22 cellular contexts compared by ENCODE assay signal in the genomic region with DNA sequence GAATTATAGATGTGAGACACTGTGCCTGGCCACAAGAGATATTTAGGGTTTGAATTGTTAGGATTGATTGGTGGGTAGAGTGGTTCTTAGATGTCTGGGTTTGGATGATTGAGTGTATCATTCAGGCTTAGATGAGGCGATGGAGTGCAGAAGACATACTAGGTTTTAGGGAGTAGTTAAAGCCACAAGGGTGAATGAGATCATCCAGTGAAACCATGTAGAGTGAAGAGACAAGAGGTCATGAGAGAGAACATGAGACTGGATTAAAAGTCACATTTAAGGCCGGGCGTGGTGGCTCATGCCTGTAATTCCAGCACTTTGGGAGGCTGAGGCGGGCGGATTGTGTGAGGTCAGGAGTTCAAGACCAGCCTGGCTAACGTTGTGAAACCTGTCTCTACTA.
DNase-seq lines count a peak whose midpoint lies in the region; ATAC-seq and TF ChIP-seq lines count a peak whose summit lies in the region.
"Had no signal": no experiment of that assay in that cellular context is flagged by ENCODE, and none has a peak within 500 bp of the region (broad histone marks: within the 10 kb centered on the region; RNA-seq: fewer than 3 reads in every experiment).

No MANE protein-coding gene starts in this region.

- TF ChIP-seq CTCF in GM20000 (IDR thresholded peaks at IDR 0.05; ENCODE audit: extremely low read depth, missing control alignments), result no peak

- no peak for ATAC-seq in SK-N-SH treated with all-trans-retinoic acid at 6 μM for 48 hours
- ATAC-seq: body of pancreas, gastroesophageal sphincter had no signal

- peak; percentile 20 for DNase-seq in EH (ENCODE audit: low read depth)
- DNase-seq in GM20000 (ENCODE audit: low spot score), result peak; percentile 35
- DNase-seq in amniotic epithelial cell (ENCODE audit: low read depth), result peak; percentile 8
- peak; percentile 41 for DNase-seq in iris pigment epithelial cell (ENCODE audit: low read depth)
- DNase-seq in GF-D8 (lab: John Stamatoyannopoulos, UW), result no peak
- no peak for DNase-seq in NCI-H1092 treated with DMSO at 0.1 percent for 48 hours (lab: John Stamatoyannopoulos, UW)
- DNase-seq: activated naive CD4-positive, alpha-beta T cell; activated T-cell treated with anti-CD3 and anti-CD28 coated beads, Interleukin-2, amount 50 U/mL, for 72 hours; body of pancreas; CD4-positive, alpha-beta memory T cell; cerebellar nuclear complex; dermis blood vessel endothelial cell; IMR-90; NCI-H1105; NCI-H187 treated with DMSO at 0.1 percent for 48 hours; NCI-H2171; NCI-H524; SK-N-SH; stimulated activated naive CD4-positive, alpha-beta T cell treated with Interleukin-2 at 50 U/mL for 16 hours; testis had no signal

TF ChIP-seq in SK-N-SH treated with all-trans-retinoic acid at 6 μM for 48 hours, 23 proteins besides CTCF, POLR2A, EP300 and RAD21:
- TF ChIP-seq GLIS3 (CRISPR knock-in tag; IDR thresholded peaks at IDR 0.05), result no peak
- no peak for TF ChIP-seq PPARA (CRISPR knock-in tag; IDR thresholded peaks at IDR 0.05; ENCODE audit: borderline replicate concordance)
- no peak for TF ChIP-seq TOX (CRISPR knock-in tag; IDR thresholded peaks at IDR 0.05; ENCODE audit: borderline replicate concordance)
- TF ChIP-seq ESRRG (CRISPR knock-in tag; IDR thresholded peaks at IDR 0.05), result no peak
- TF ChIP-seq, protein P1, sequence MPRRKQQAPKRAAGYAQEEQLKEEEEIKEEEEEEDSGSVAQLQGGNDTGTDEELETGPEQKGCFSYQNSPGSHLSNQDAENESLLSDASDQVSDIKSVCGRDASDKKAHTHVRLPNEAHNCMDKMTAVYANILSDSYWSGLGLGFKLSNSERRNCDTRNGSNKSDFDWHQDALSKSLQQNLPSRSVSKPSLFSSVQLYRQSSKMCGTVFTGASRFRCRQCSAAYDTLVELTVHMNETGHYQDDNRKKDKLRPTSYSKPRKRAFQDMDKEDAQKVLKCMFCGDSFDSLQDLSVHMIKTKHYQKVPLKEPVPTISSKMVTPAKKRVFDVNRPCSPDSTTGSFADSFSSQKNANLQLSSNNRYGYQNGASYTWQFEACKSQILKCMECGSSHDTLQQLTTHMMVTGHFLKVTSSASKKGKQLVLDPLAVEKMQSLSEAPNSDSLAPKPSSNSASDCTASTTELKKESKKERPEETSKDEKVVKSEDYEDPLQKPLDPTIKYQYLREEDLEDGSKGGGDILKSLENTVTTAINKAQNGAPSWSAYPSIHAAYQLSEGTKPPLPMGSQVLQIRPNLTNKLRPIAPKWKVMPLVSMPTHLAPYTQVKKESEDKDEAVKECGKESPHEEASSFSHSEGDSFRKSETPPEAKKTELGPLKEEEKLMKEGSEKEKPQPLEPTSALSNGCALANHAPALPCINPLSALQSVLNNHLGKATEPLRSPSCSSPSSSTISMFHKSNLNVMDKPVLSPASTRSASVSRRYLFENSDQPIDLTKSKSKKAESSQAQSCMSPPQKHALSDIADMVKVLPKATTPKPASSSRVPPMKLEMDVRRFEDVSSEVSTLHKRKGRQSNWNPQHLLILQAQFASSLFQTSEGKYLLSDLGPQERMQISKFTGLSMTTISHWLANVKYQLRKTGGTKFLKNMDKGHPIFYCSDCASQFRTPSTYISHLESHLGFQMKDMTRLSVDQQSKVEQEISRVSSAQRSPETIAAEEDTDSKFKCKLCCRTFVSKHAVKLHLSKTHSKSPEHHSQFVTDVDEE (CRISPR knock-in tag; IDR thresholded peaks at IDR 0.05), result no peak
- no peak for TF ChIP-seq ZNF8 (CRISPR knock-in tag; IDR thresholded peaks at IDR 0.05)
- TF ChIP-seq BACH2 (CRISPR knock-in tag; IDR thresholded peaks at IDR 0.05; ENCODE audit: borderline replicate concordance), result no peak
- no peak for TF ChIP-seq SNAI2 (CRISPR knock-in tag; IDR thresholded peaks at IDR 0.05)
- TF ChIP-seq, protein P2, sequence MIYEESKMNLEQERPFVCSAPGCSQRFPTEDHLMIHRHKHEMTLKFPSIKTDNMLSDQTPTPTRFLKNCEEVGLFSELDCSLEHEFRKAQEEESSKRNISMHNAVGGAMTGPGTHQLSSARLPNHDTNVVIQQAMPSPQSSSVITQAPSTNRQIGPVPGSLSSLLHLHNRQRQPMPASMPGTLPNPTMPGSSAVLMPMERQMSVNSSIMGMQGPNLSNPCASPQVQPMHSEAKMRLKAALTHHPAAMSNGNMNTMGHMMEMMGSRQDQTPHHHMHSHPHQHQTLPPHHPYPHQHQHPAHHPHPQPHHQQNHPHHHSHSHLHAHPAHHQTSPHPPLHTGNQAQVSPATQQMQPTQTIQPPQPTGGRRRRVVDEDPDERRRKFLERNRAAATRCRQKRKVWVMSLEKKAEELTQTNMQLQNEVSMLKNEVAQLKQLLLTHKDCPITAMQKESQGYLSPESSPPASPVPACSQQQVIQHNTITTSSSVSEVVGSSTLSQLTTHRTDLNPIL (CRISPR knock-in tag; IDR thresholded peaks at IDR 0.05; ENCODE audit: low read depth), result no peak
- no peak for TF ChIP-seq ZC3H10 (CRISPR knock-in tag; IDR thresholded peaks at IDR 0.05)
- TF ChIP-seq ZNF70 (CRISPR knock-in tag; IDR thresholded peaks at IDR 0.05), result no peak
- TF ChIP-seq, protein P3, sequence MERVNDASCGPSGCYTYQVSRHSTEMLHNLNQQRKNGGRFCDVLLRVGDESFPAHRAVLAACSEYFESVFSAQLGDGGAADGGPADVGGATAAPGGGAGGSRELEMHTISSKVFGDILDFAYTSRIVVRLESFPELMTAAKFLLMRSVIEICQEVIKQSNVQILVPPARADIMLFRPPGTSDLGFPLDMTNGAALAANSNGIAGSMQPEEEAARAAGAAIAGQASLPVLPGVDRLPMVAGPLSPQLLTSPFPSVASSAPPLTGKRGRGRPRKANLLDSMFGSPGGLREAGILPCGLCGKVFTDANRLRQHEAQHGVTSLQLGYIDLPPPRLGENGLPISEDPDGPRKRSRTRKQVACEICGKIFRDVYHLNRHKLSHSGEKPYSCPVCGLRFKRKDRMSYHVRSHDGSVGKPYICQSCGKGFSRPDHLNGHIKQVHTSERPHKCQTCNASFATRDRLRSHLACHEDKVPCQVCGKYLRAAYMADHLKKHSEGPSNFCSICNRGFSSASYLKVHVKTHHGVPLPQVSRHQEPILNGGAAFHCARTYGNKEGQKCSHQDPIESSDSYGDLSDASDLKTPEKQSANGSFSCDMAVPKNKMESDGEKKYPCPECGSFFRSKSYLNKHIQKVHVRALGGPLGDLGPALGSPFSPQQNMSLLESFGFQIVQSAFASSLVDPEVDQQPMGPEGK (CRISPR knock-in tag; IDR thresholded peaks at IDR 0.05; ENCODE audit: borderline replicate concordance), result no peak
- no peak for TF ChIP-seq ARNTL (CRISPR knock-in tag; IDR thresholded peaks at IDR 0.05; ENCODE audit: borderline replicate concordance, low read depth)
- TF ChIP-seq RARB (CRISPR knock-in tag; IDR thresholded peaks at IDR 0.05), result no peak

Comparison
In these comparisons a context has a peak if more than half of its experiments do, and no peak if none do; other contexts are left out.
1. DNase-seq: peak in EH (single experiment), GM20000 (single experiment), amniotic epithelial cell (single experiment) and iris pigment epithelial cell (single experiment); none in GF-D8 (single experiment) and NCI-H1092 treated with DMSO at 0.1 percent for 48 hours (single experiment).